ENCODE assay signal across 26 cellular contexts in the genomic region with DNA sequence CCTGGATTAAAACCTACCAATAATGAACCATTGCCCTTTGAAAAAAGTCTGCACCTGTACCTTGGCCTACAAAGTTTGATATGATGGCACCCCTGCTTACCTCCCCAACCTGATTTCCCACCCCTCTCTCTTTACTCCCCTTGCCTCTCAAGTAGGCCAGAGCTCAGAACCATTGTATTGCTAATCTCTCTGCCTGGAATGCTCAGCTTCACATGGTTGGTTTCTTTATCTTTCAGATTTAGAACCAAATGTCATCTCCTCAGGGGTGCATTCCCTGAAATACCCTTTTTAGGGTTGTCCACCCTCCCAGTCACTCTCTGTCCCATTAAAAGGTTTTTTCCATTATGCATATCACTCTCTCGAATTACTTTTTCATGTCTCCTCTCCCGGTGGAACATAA.
"Had no signal": no experiment of that assay in that cellular context is flagged by ENCODE, and none has a peak within 500 bp of the region (broad histone marks: within the 10 kb centered on the region; RNA-seq: fewer than 3 reads in every experiment).

No MANE protein-coding gene starts in this region.

- H3K36me3 Mint-ChIP-seq: activated CD8-positive, alpha-beta memory T cell treated with anti-CD3 and anti-CD28 coated beads, Interleukin-2, amount 10 ng/mL, durations not matched to agents 7 days and 5 days; natural killer cell had no signal

- H3K4me1 ChIP-seq: foreskin keratinocyte, left ventricle myocardium inferior, pancreas, psoas muscle, right atrium auricular region, spleen, testis, vagina had no signal

- H3K27ac ChIP-seq: foreskin keratinocyte, hepatocyte, left ventricle myocardium inferior, pancreas, psoas muscle, right atrium auricular region, spleen, testis, vagina had no signal

- H3K27ac Mint-ChIP-seq: activated CD4-positive, alpha-beta memory T cell treated with anti-CD3 and anti-CD28 coated beads, Interleukin-2, amount 10 ng/mL, durations not matched to agents 7 days and 5 days; activated CD4-positive, alpha-beta T cell treated with anti-CD3 and anti-CD28 coated beads, Interleukin-2, amount 10 ng/mL, durations not matched to agents 24 days and 14 days; activated CD8-positive, alpha-beta memory T cell treated with anti-CD3 and anti-CD28 coated beads, Interleukin-2, amount 10 ng/mL, durations not matched to agents 7 days and 5 days; activated naive CD4-positive, alpha-beta T cell treated with anti-CD3 and anti-CD28 coated beads, Interleukin-2, amount 50 U/mL, for 72 hours; activated T-helper 1 cell treated with anti-CD3 and anti-CD28 coated beads, Interleukin-12 subunit alpha, Interleukin-12 subunit beta, Interleukin-2, Interleukin-4 antibody, amounts not matched to agents 30 ng/mL and 10 ng/mL and 1 ng/mL, durations not matched to agents 14 hours and 24 hours and 36 hours; natural killer cell; T-helper 1 cell treated with Interleukin-12 subunit alpha and Interleukin-12 subunit beta and Interleukin-4 antibody, amounts not matched to agents 30 μg/mL and 1 μg/mL, for 36 hours had no signal

- DNase-seq: activated CD4-positive, alpha-beta memory T cell treated with anti-CD3 and anti-CD28 coated beads, Interleukin-2, amount 10 ng/mL, durations not matched to agents 7 days and 5 days; activated CD4-positive, alpha-beta T cell treated with anti-CD3 and anti-CD28 coated beads, Interleukin-2, amount 10 ng/mL, durations not matched to agents 24 days and 14 days; activated CD8-positive, alpha-beta memory T cell treated with anti-CD3 and anti-CD28 coated beads, Interleukin-2, amount 10 ng/mL, durations not matched to agents 7 days and 5 days; activated gamma-delta T cell treated with Interleukin-2 at 50 U/mL for 16 hours; activated T-cell treated with anti-CD3 and anti-CD28 coated beads for 4 hours; aorta; effector CD4-positive, alpha-beta T cell; foreskin keratinocyte; left ventricle myocardium inferior; midbrain; natural killer cell; pancreas; psoas muscle; spleen; stimulated activated CD4-positive, alpha-beta T cell treated with anti-CD3 and anti-CD28 coated beads, Interleukin-4, amount 100 ng/mL, for 1 hour; stimulated activated naive CD4-positive, alpha-beta T cell; T1000; testis; trophoblast cell had no signal

- H3K27me3 Mint-ChIP-seq: activated CD4-positive, alpha-beta memory T cell treated with anti-CD3 and anti-CD28 coated beads, Interleukin-2, amount 10 ng/mL, durations not matched to agents 7 days and 5 days; activated CD4-positive, alpha-beta T cell treated with anti-CD3 and anti-CD28 coated beads, Interleukin-2, amount 10 ng/mL, durations not matched to agents 24 days and 14 days; activated CD8-positive, alpha-beta memory T cell treated with anti-CD3 and anti-CD28 coated beads, Interleukin-2, amount 10 ng/mL, durations not matched to agents 7 days and 5 days had no signal

- H3K27me3 ChIP-seq: foreskin keratinocyte, hepatocyte, pancreas, right atrium auricular region, spleen, testis, vagina had no signal

- H3K4me1 Mint-ChIP-seq: activated CD4-positive, alpha-beta memory T cell treated with anti-CD3 and anti-CD28 coated beads, Interleukin-2, amount 10 ng/mL, durations not matched to agents 7 days and 5 days; activated CD4-positive, alpha-beta T cell treated with anti-CD3 and anti-CD28 coated beads, Interleukin-2, amount 10 ng/mL, durations not matched to agents 24 days and 14 days; activated CD8-positive, alpha-beta memory T cell treated with anti-CD3 and anti-CD28 coated beads, Interleukin-2, amount 10 ng/mL, durations not matched to agents 7 days and 5 days; natural killer cell had no signal

- H3K4me3 ChIP-seq: hepatocyte, left ventricle myocardium inferior, pancreas, psoas muscle, right atrium auricular region, spleen, testis, vagina had no signal

- H3K9me3 ChIP-seq: pancreas, psoas muscle, right atrium auricular region, testis, vagina had no signal

- H2AFZ ChIP-seq: hepatocyte had no signal

- H3K36me3 ChIP-seq: left ventricle myocardium inferior, pancreas, right atrium auricular region, spleen, vagina had no signal

- H3K4me2 ChIP-seq: hepatocyte had no signal

- H3K4me3 Mint-ChIP-seq: activated CD4-positive, alpha-beta memory T cell treated with anti-CD3 and anti-CD28 coated beads, Interleukin-2, amount 10 ng/mL, durations not matched to agents 7 days and 5 days; activated CD4-positive, alpha-beta T cell treated with anti-CD3 and anti-CD28 coated beads, Interleukin-2, amount 10 ng/mL, durations not matched to agents 24 days and 14 days; activated CD8-positive, alpha-beta memory T cell treated with anti-CD3 and anti-CD28 coated beads, Interleukin-2, amount 10 ng/mL, durations not matched to agents 7 days and 5 days; activated T-helper 1 cell treated with anti-CD3 and anti-CD28 coated beads, Interleukin-12 subunit alpha, Interleukin-12 subunit beta, Interleukin-2, Interleukin-4 antibody, amounts not matched to agents 30 ng/mL and 10 ng/mL and 1 ng/mL, durations not matched to agents 14 hours and 24 hours and 36 hours; brain; natural killer cell; T-helper 1 cell treated with Interleukin-12 subunit alpha and Interleukin-12 subunit beta and Interleukin-4 antibody, amounts not matched to agents 30 μg/mL and 1 μg/mL, for 36 hours had no signal
